Comparison of ENCODE assay signal across 8 cellular contexts in genomic region chr16:78100162-78100467, GRCh38. TPM values are rescaled to one million over a fixed set of nuclear protein-coding genes. Genes with fewer than 3 reads are reported as not detected.
DNase-seq lines count a peak whose midpoint lies in the region; ATAC-seq, FAIRE-seq and TF ChIP-seq lines count a peak whose summit lies in the region.

No MANE protein-coding gene starts in this region.

- POLR2A ChIA-PET in AG04449 (lab: Yijun Ruan, JAX), result no interaction called here
- POLR2A ChIA-PET in K562 (lab: Yijun Ruan, JAX), result interaction anchor here (0.5 to 1.2 kb wide), 3 partner anchors 11 to 556 kb away, joined by 3 read pairs; no protein-coding TSS in a partner anchor

- intact Hi-C loops in K562 (cut with micrococcal nuclease), result no loop called here
- intact Hi-C loops in mucosa of descending colon (cut with DNase I, micrococcal nuclease), result no loop called here
- intact Hi-C loops in sciatic nerve (cut with DNase I), result loop anchor here (10.0 kb wide), 1 partner anchor 1145 kb away; no protein-coding TSS in a partner anchor

- 1% methylated on average over 6 of the region's 6 CpGs for WGBS in K562 (ENCODE audit: insufficient coverage, low coverage, missing lambda C conversion rate)

- DNase-seq in AG04449 (ENCODE audit: low read depth, low spot score), result no peak
- no peak for DNase-seq in K562 (ENCODE audit: extremely low read depth in 1 of 4, low spot score in 3 of 4)
- peak in 2 of 3 donors; percentile 12 to 25 for DNase-seq in mucosa of descending colon
- DNase-seq in sciatic nerve (ENCODE audit: low spot score), result no peak
- no peak for DNase-seq in mesenteric fat pad (ENCODE audit: low spot score)
- no peak for DNase-seq in NCI-H510A (lab: John Stamatoyannopoulos, UW)

- in situ Hi-C loops in K562 (cut with MboI), result no loop called here

- no peak for FAIRE-seq in K562 (lab: Jason Lieb, UNC)

- H3K4me3 ChIP-seq in AG04449 (ENCODE audit: low read depth, low read length) (peak overlapping the region; percentile 98), K562 (peak overlapping the region; percentile 78), mucosa of descending colon (peak overlapping the region; percentile 72)

- ATAC-seq in HG02938 (IDR thresholded peaks at IDR 0.05; ENCODE audit: unreplicated experiment), result peak; percentile 1
- peak; percentile 1; the same call in 1 of the 3 replicates for ATAC-seq in K562
- no peak for ATAC-seq in mucosa of descending colon
- no peak for ATAC-seq in GM18867 (IDR thresholded peaks at IDR 0.05; ENCODE audit: unreplicated experiment)
- no peak for ATAC-seq in sciatic nerve

- H3K9me3 ChIP-seq in K562 (replicated peaks; ENCODE audit: control insufficient read depth, insufficient read depth, low read depth, low read length) (no peaks in the 10 kb centered on the region), mucosa of descending colon (no peaks in the 10 kb centered on the region)

- TF ChIP-seq CTCF in AG04449 (IDR thresholded peaks at IDR 0.05; ENCODE audit: insufficient read depth, low read length, missing control alignments) (no peak), K562 (IDR thresholded peaks at IDR 0.05 in 2 of 3, conservative IDR thresholded peaks at IDR 0.05 in 1 of 3; ENCODE audit: insufficient read depth in 2 of 3, low read depth in 1 of 3, low read length in 3 of 3) (no peak), mucosa of descending colon (IDR thresholded peaks at IDR 0.05) (no peak)

- H2AFZ ChIP-seq in K562 (ENCODE audit: low read depth, low read length), result peak overlapping the region; percentile 99

- peaks cover 7% of the 10 kb centered on the region; the same call in 1 of the 3 replicates for H3K79me2 ChIP-seq in K562 (ENCODE audit: control insufficient read depth, insufficient read depth, low read length)

- no peaks in the 10 kb centered on the region; the same call in 2 of the 3 replicates for H3K36me3 ChIP-seq in K562 (ENCODE audit: control insufficient read depth, insufficient read depth, low read length)
- H3K36me3 ChIP-seq in mucosa of descending colon (ENCODE audit: low read depth), result no peaks in the 10 kb centered on the region

- H3K9ac ChIP-seq in K562 (ENCODE audit: insufficient read depth in 1 of 2, low read depth in 2 of 2, low read length in 2 of 2), result peak overlapping the region; percentile 78 to 96; a peak in 3 of 4 replicates

- H4K20me1 ChIP-seq in K562 (replicated peaks; ENCODE audit: control insufficient read depth, insufficient read depth, low read length), result no peaks in the 10 kb centered on the region

- TF ChIP-seq RAD21 in K562 (CRISPR knock-in tag; conservative IDR thresholded peaks at IDR 0.05 in 1 of 2, IDR thresholded peaks at IDR 0.05 in 1 of 2), result no peak

- no peaks in the 10 kb centered on the region for H3K9me1 ChIP-seq in K562 (ENCODE audit: control insufficient read depth, insufficient read depth, low read length)

- no peak for TF ChIP-seq EP300 in K562 (IDR thresholded peaks at IDR 0.05; ENCODE audit: low read length)

- H3K4me2 ChIP-seq in K562 (ENCODE audit: insufficient read depth, low read length), result peak overlapping the region; percentile 92

- no peaks in the 10 kb centered on the region for H3K27me3 ChIP-seq in K562 (ENCODE audit: control insufficient read depth in 2 of 2, insufficient read depth in 2 of 2, low read length in 2 of 2)

- TF ChIP-seq POLR2A in K562 (conservative IDR thresholded peaks at IDR 0.05), result no peak

- peak overlapping the region; percentile 14; the same call in 1 of the 3 replicates for H3K27ac ChIP-seq in K562 (ENCODE audit: extremely low read depth, low read depth, low read length)

- no TSS peak for BruUV-seq in K562 (replicated peaks; lab: Mats Ljungman, UMichigan)

- peaks cover 8 to 13% of the 10 kb centered on the region in 2 experiments; a peak in 4 of 5 replicates for H3K4me1 ChIP-seq in K562 (replicated peaks in 1 of 2; ENCODE audit: control insufficient read depth in 2 of 2, insufficient read depth in 2 of 2, low read length in 2 of 2)
- peaks cover 7% of the 10 kb centered on the region for H3K4me1 ChIP-seq in mucosa of descending colon (ENCODE audit: low read depth)

- CTCF ChIA-PET in AG04449 (lab: Yijun Ruan, JAX), result interaction anchor here (0.7 to 2.9 kb wide), 17 partner anchors 11 to 930 kb away, joined by 3 to 33 read pairs (median 4); no protein-coding TSS in a partner anchor
- CTCF ChIA-PET in K562 (lab: Yijun Ruan, JAX; ENCODE audit: low intra/inter-chr PET ratio), result no interaction called here

TF ChIP-seq in K562, 482 proteins besides CTCF, POLR2A, EP300 and RAD21 (continues in another document):
- TF ChIP-seq USF1 (CRISPR knock-in tag; IDR thresholded peaks at IDR 0.05), result 0 out of 2 replicates have a peak, but pooled peaks have one; percentile 1
- TF ChIP-seq, protein P1, sequence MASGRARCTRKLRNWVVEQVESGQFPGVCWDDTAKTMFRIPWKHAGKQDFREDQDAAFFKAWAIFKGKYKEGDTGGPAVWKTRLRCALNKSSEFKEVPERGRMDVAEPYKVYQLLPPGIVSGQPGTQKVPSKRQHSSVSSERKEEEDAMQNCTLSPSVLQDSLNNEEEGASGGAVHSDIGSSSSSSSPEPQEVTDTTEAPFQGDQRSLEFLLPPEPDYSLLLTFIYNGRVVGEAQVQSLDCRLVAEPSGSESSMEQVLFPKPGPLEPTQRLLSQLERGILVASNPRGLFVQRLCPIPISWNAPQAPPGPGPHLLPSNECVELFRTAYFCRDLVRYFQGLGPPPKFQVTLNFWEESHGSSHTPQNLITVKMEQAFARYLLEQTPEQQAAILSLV (tag; IDR thresholded peaks at IDR 0.05), result no peak

RNA-seq across cellular contexts. Expression of gene WWOX, which starts 0.7 kb away (rescaled TPM):
- total RNA-seq in K562 (2011; cell fraction: chromatin; rRNA removed; ENCODE audit: low replicate concordance), result 22.7 and 30.6 TPM in 2 replicates
- 22.2 and 28.2 TPM in 2 replicates for total RNA-seq in K562 (2011; cell fraction: nucleolus; rRNA removed)
- 23.4 and 25.7 TPM in 2 replicates for total RNA-seq in K562 (2011; cell fraction: nucleoplasm; rRNA removed)
- total RNA-seq in K562 (2014; rRNA removed) (17.3 and 22.7 TPM in 2 replicates), K562 (2014; rRNA removed; fragmentation: Illumina TruSeq; extraction: Trizol) (8.1 and 11.8 TPM in 2 replicates), K562 (2015; rRNA removed; fragmentation: Illumina TruSeq; extraction: Trizol) (15.0 and 18.6 TPM in 2 replicates), K562 (2021) (10.3 and 10.8 TPM in 2 replicates), mucosa of descending colon (10 to 100 TPM; 11.7 to 18.0 (median 13.8) TPM), sciatic nerve (30.7 TPM), mesenteric fat pad (15.8 TPM)
- polyA plus RNA-seq in K562 (2011; rRNA removed) (6.5 and 6.6 TPM in 2 replicates), K562 (2014; fragmentation: Illumina TruSeq; extraction: Trizol) (6.0 and 12.8 TPM in 2 replicates), K562 (2014; fragmentation: Nextera tagmentation; extraction: Ambion mirVana) (1 to 10 TPM; 1.6 to 1.7 TPM), K562 (2014; rRNA removed) (9.4 and 10.8 TPM in 2 replicates)
- 5.2 and 6.2 TPM in 2 replicates for polyA plus RNA-seq in K562 (2011; cell fraction: cytosol; rRNA removed)
- polyA plus RNA-seq in K562 (2011; cell fraction: nucleus; rRNA removed), result 6.6 and 12.3 TPM in 2 replicates
- 9.6 and 11.2 TPM in 2 replicates for polyA plus RNA-seq in K562 (2012)
- polyA minus RNA-seq in K562 (2011; rRNA and poly(A)+ RNA removed), result 10.3 and 10.4 TPM in 2 replicates
- 6.4 and 9.8 TPM in 2 replicates for polyA minus RNA-seq in K562 (2011; cell fraction: cytosol; rRNA and poly(A)+ RNA removed)
- 24.5 and 31.0 TPM in 2 replicates for polyA minus RNA-seq in K562 (2011; cell fraction: nucleus; rRNA and poly(A)+ RNA removed)

Comparison
In these comparisons a context has a peak if more than half of its experiments do, and no peak if none do; other contexts are left out.
1. DNase-seq: peak in mucosa of descending colon (2 of 3); none in AG04449 (single experiment), K562 (0 of 4), sciatic nerve (single experiment), mesenteric fat pad (single experiment) and NCI-H510A (single experiment).
2. ATAC-seq: peak in HG02938 (single experiment) and K562 (single experiment); none in mucosa of descending colon (single experiment), GM18867 (single experiment) and sciatic nerve (single experiment).
3. Peak in every context shown above with its lines, with median percentiles within 50 percentile points of each other: H3K4me3 ChIP-seq.